19 cellular contexts compared by ENCODE assay signal in genomic region chr3:70094197-70094596, GRCh38.
A peak's percentile ranks its signal among the peaks of the same experiment; 100 is the strongest.
DNase-seq lines count a peak whose midpoint lies in the region; ATAC-seq, FAIRE-seq and TF ChIP-seq lines count a peak whose summit lies in the region.
"Had no signal": no experiment of that assay in that cellular context is flagged by ENCODE, and none has a peak within 500 bp of the region (broad histone marks: within the 10 kb centered on the region; RNA-seq: fewer than 3 reads in every experiment).

No MANE protein-coding gene starts in this region.

- no peak overlapping the region for H3K9ac ChIP-seq in BLaER1 treated with 17β-estradiol and CSF1 and Interleukin-3, amounts not matched to agents 10 nM and 100 nM

- TF ChIP-seq POLR2A in GM12891 (IDR thresholded peaks at IDR 0.05; ENCODE audit: low read depth, low read length) = no peak

- no peaks in the 10 kb centered on the region for H4K20me1 ChIP-seq in BLaER1 treated with 17β-estradiol and CSF1 and Interleukin-3, amounts not matched to agents 10 nM and 100 nM

- no peaks in the 10 kb centered on the region for H3K36me3 ChIP-seq in BLaER1 treated with 17β-estradiol and CSF1 and Interleukin-3, amounts not matched to agents 10 nM and 100 nM

- ATAC-seq in HG02885 (IDR thresholded peaks at IDR 0.05; ENCODE audit: poor library complexity, unreplicated experiment) (peak; percentile 29), GM19351 (IDR thresholded peaks at IDR 0.05; ENCODE audit: unreplicated experiment) (no peak)
- ATAC-seq: GM23338 had no signal

- H3K4me3 ChIP-seq in BLaER1 treated with 17β-estradiol and CSF1 and Interleukin-3, amounts not matched to agents 10 nM and 100 nM = no peak overlapping the region
- H3K4me3 ChIP-seq: GM23338 had no signal

- H3K4me1 ChIP-seq in BLaER1 treated with 17β-estradiol and CSF1 and Interleukin-3, amounts not matched to agents 10 nM and 100 nM = peaks cover 0 to 11% (median 8%) of the 10 kb centered on the region in 10 experiments; a peak in 8 of 20 replicates
- H3K4me1 ChIP-seq: Caco-2 had no signal

- no peaks in the 10 kb centered on the region for H3K27me3 ChIP-seq in BLaER1 treated with 17β-estradiol and CSF1 and Interleukin-3, amounts not matched to agents 10 nM and 100 nM

- H3K9me3 ChIP-seq in BLaER1 treated with 17β-estradiol and CSF1 and Interleukin-3, amounts not matched to agents 10 nM and 100 nM (replicated peaks in 1 of 11) = no peaks in the 10 kb centered on the region
- H3K9me3 ChIP-seq: Caco-2 had no signal

- DNase-seq in GM12891 (ENCODE audit: insufficient read length, low spot score) (no peak), germinal center (ENCODE audit: low spot score) (peak; percentile 3), NCI-H1436 treated with DMSO at 0.1 percent for 48 hours (lab: John Stamatoyannopoulos, UW) (no peak), NCI-H2029 (lab: John Stamatoyannopoulos, UW) (no peak), NCI-H774 (lab: John Stamatoyannopoulos, UW) (no peak)
- DNase-seq: Caco-2; CD4-positive, alpha-beta T cell; HCEC 1CT; Karpas-422; KBM-7 had no signal

- no peak overlapping the region for H3K27ac ChIP-seq in BLaER1 treated with 17β-estradiol and CSF1 and Interleukin-3, amounts not matched to agents 10 nM and 100 nM
- H3K27ac ChIP-seq: C4-2B had no signal

- H3K4me2 ChIP-seq in BLaER1 treated with 17β-estradiol and CSF1 and Interleukin-3, amounts not matched to agents 10 nM and 100 nM = peak overlapping the region in 8 of 11 experiments; percentile 3 to 29 (median 14); a peak in 9 of 22 replicates
- H3K4me2 ChIP-seq: GM23338 had no signal

- FAIRE-seq in GM12891 (lab: Jason Lieb, UNC) = no peak
- FAIRE-seq: D721Med, G401.6, H54, HTR-8/SVneo had no signal

TF ChIP-seq in GM12891, 5 proteins besides CTCF, POLR2A, EP300 and RAD21:
- TF ChIP-seq SPI1 (IDR thresholded peaks at IDR 0.05; ENCODE audit: low read depth, low read length) (peak; percentile 71), POU2F2 (IDR thresholded peaks at IDR 0.05; ENCODE audit: low read depth, low read length) (no peak)
